In genomic region chr6:106334646-106335448, GRCh38 we compare ENCODE assay signal across 8 cellular contexts. TPM values are rescaled to one million over a fixed set of nuclear protein-coding genes. Genes with fewer than 3 reads are reported as not detected.
DNase-seq lines count a peak whose midpoint lies in the region; ATAC-seq and TF ChIP-seq lines count a peak whose summit lies in the region.

No MANE protein-coding gene starts in this region.

- H3K36me3 ChIP-seq in HEK293 (ENCODE audit: control insufficient read depth in 2 of 2, insufficient read depth in 1 of 2, low read length in 2 of 2): no peaks in the 10 kb centered on the region
- H3K36me3 ChIP-seq in upper lobe of right lung: no peaks in the 10 kb centered on the region

- TF ChIP-seq POLR2A in lower leg skin (IDR thresholded peaks at IDR 0.05): no peak

- peaks cover 26 to 36% (median 33%) of the 10 kb centered on the region in 3 donors for H3K27me3 Mint-ChIP-seq in naive B cell

- intact Hi-C loops in upper lobe of right lung (cut with DNase I) (no loop called here), lower leg skin (cut with DNase I; ENCODE audit: low total_unique reads) (loop anchor here (5.0 kb wide), 1 partner anchor 232 kb away; no protein-coding TSS in a partner anchor)

- no peak overlapping the region for H3K4me3 Mint-ChIP-seq in naive B cell

- H3K27me3 ChIP-seq in upper lobe of right lung: no peaks in the 10 kb centered on the region

- WGBS in lower leg skin, 2 donors: 19 to 27% methylated on average over 5 of the region's 5 CpGs

- peak; percentile 78 to 83 for ATAC-seq in naive B cell (ENCODE audit: low read depth in 2 of 2)
- ATAC-seq in upper lobe of right lung: peak; percentile 92

- CTCF ChIA-PET in HEK293 (lab: Yijun Ruan, JAX): interaction anchor here (0.5 to 11.7 kb wide), 46 partner anchors 9 to 1345 kb away, joined by 3 to 151 read pairs (median 4); partner anchors contain the start of genes ATG5 and CRYBG1

- H3K27ac ChIP-seq in HEK293 (ENCODE audit: extremely low read depth, low read depth, low read length): no peak overlapping the region
- no peak overlapping the region for H3K27ac ChIP-seq in upper lobe of right lung

- H3K9me3 ChIP-seq in HEK293 (ENCODE audit: control insufficient read depth, insufficient read depth, low read depth, low read length) (no peaks in the 10 kb centered on the region), upper lobe of right lung (no peaks in the 10 kb centered on the region)

- H3K9me3 Mint-ChIP-seq in naive B cell: no peaks in the 10 kb centered on the region

- POLR2A ChIA-PET in HEK293 (lab: Yijun Ruan, JAX): interaction anchor here (1.2 to 1.8 kb wide), 2 partner anchors 9 to 779 kb away, joined by 3 to 6 read pairs; partner anchors contain the start of gene ATG5

- H3K4me1 ChIP-seq in HEK293 (ENCODE audit: control insufficient read depth, insufficient read depth, low read length): no peaks in the 10 kb centered on the region
- no peaks in the 10 kb centered on the region for H3K4me1 ChIP-seq in upper lobe of right lung

- TF ChIP-seq CTCF in HEK293 (tag by site-specific recombination; IDR thresholded peaks at IDR 0.05): peak; percentile 50; the same call in 1 of the 2 replicates
- TF ChIP-seq CTCF in epithelial cell of esophagus (IDR thresholded peaks at IDR 0.05; ENCODE audit: insufficient read depth, low read depth, low read length, missing control alignments): peak; percentile 67
- TF ChIP-seq CTCF in upper lobe of right lung (IDR thresholded peaks at IDR 0.05): peak; percentile 61
- no peak for TF ChIP-seq CTCF in lower leg skin (IDR thresholded peaks at IDR 0.05)

- peak; percentile 88 for DNase-seq in DMS53 (lab: John Stamatoyannopoulos, UW)
- peak; percentile 77 for DNase-seq in NCI-H69 (lab: John Stamatoyannopoulos, UW)
- peak; percentile 74 for DNase-seq in activated CD8-positive, alpha-beta memory T cell treated with anti-CD3 and anti-CD28 coated beads for 24 hours
- DNase-seq in epithelial cell of esophagus (ENCODE audit: low read depth): peak; percentile 72
- peak; percentile 57 for DNase-seq in naive B cell
- peak; percentile 68 for DNase-seq in upper lobe of right lung
- DNase-seq in lower leg skin (ENCODE audit: low spot score in 2 of 2): no peak

- H3K4me3 ChIP-seq in HEK293 (ENCODE audit: low read depth, low read length): no peak overlapping the region
- H3K4me3 ChIP-seq in epithelial cell of esophagus (ENCODE audit: low read length): no peak overlapping the region
- no peak overlapping the region for H3K4me3 ChIP-seq in upper lobe of right lung
- H3K4me3 ChIP-seq in lower leg skin (ENCODE audit: low read depth, poor library complexity, severe bottlenecking): no peak overlapping the region

- no peaks in the 10 kb centered on the region for H3K36me3 Mint-ChIP-seq in naive B cell

- H3K4me1 Mint-ChIP-seq in naive B cell: peaks cover 6 to 8% (median 7%) of the 10 kb centered on the region in 3 donors

- peak overlapping the region in 1 of 6 donors; percentile 56 for H3K27ac Mint-ChIP-seq in naive B cell

TF ChIP-seq in HEK293, 187 proteins besides CTCF, POLR2A, EP300 and RAD21 (continues in another document):
- TF ChIP-seq ZBTB17 (tag by site-specific recombination; IDR thresholded peaks at IDR 0.05) (0 out of 2 replicates have a peak, but pooled peaks have one; percentile 26), ZNF2 (tag by site-specific recombination; IDR thresholded peaks at IDR 0.05) (0 out of 2 replicates have a peak, but pooled peaks have one; percentile 29), SCRT1 (tag by site-specific recombination; IDR thresholded peaks at IDR 0.05; ENCODE audit: borderline replicate concordance) (peak; percentile 54; the same call in 1 of the 2 replicates), ZNF423 (tag by site-specific recombination; IDR thresholded peaks at IDR 0.05) (no peak), REST (tag by site-specific recombination; IDR thresholded peaks at IDR 0.05) (no peak), ZNF701 (tag by site-specific recombination; IDR thresholded peaks at IDR 0.05) (no peak), ZNF362 (tag by site-specific recombination; IDR thresholded peaks at IDR 0.05) (peak; percentile 71; the same call in 1 of the 2 replicates), SCRT2 (tag by site-specific recombination; IDR thresholded peaks at IDR 0.05) (peak; percentile 81), ZNF654 (tag by site-specific recombination; IDR thresholded peaks at IDR 0.05; ENCODE audit: low read depth) (peak; percentile 91)
- TF ChIP-seq, protein P1, sequence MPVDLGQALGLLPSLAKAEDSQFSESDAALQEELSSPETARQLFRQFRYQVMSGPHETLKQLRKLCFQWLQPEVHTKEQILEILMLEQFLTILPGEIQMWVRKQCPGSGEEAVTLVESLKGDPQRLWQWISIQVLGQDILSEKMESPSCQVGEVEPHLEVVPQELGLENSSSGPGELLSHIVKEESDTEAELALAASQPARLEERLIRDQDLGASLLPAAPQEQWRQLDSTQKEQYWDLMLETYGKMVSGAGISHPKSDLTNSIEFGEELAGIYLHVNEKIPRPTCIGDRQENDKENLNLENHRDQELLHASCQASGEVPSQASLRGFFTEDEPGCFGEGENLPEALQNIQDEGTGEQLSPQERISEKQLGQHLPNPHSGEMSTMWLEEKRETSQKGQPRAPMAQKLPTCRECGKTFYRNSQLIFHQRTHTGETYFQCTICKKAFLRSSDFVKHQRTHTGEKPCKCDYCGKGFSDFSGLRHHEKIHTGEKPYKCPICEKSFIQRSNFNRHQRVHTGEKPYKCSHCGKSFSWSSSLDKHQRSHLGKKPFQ (tag by site-specific recombination; IDR thresholded peaks at IDR 0.05): no peak
- TF ChIP-seq, protein P2, sequence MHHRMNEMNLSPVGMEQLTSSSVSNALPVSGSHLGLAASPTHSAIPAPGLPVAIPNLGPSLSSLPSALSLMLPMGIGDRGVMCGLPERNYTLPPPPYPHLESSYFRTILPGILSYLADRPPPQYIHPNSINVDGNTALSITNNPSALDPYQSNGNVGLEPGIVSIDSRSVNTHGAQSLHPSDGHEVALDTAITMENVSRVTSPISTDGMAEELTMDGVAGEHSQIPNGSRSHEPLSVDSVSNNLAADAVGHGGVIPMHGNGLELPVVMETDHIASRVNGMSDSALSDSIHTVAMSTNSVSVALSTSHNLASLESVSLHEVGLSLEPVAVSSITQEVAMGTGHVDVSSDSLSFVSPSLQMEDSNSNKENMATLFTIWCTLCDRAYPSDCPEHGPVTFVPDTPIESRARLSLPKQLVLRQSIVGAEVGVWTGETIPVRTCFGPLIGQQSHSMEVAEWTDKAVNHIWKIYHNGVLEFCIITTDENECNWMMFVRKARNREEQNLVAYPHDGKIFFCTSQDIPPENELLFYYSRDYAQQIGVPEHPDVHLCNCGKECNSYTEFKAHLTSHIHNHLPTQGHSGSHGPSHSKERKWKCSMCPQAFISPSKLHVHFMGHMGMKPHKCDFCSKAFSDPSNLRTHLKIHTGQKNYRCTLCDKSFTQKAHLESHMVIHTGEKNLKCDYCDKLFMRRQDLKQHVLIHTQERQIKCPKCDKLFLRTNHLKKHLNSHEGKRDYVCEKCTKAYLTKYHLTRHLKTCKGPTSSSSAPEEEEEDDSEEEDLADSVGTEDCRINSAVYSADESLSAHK (tag by site-specific recombination; IDR thresholded peaks at IDR 0.05): no peak

RNA-seq across cellular contexts. Expression of gene ATG5, which starts 9.3 kb away (rescaled TPM):
- 10 to 100 TPM; 33.6 to 44.4 (median 40.3) TPM for polyA plus RNA-seq in naive B cell (ENCODE audit: low read depth in 6 of 6)
- total RNA-seq in upper lobe of right lung (34.4 TPM), lower leg skin (10 to 100 TPM; 15.5 to 19.4 (median 16.7) TPM)

RNA-seq across cellular contexts. Expression of gene CRYBG1, which starts 25.7 kb away (rescaled TPM):
- 10 to 100 TPM in 4 of 6 donors, 1 to 10 TPM in 2; 9.7 to 19.0 (median 13.5) TPM for polyA plus RNA-seq in naive B cell (ENCODE audit: low read depth in 6 of 6)
- total RNA-seq in upper lobe of right lung (24.9 TPM), lower leg skin (100 to 1,000 TPM; 102 to 127 (median 125) TPM)

Comparison
In these comparisons a context has a peak if more than half of its experiments do, and no peak if none do; other contexts are left out.
1. DNase-seq: peak in DMS53 (single experiment), NCI-H69 (single experiment), activated CD8-positive, alpha-beta memory T cell treated with anti-CD3 and anti-CD28 coated beads for 24 hours (single experiment), epithelial cell of esophagus (single experiment), naive B cell (single experiment) and upper lobe of right lung (single experiment); none in lower leg skin (0 of 2).
2. CTCF ChIP-seq: peak in HEK293 (single experiment), epithelial cell of esophagus (single experiment) and upper lobe of right lung (single experiment); none in lower leg skin (0 of 3).